14 cellular contexts compared by ENCODE assay signal in genomic region chr1:169060010-169060722, GRCh38. TPM values are rescaled to one million over a fixed set of nuclear protein-coding genes. Genes with fewer than 3 reads are reported as not detected.
DNase-seq lines count a peak whose midpoint lies in the region; ATAC-seq and TF ChIP-seq lines count a peak whose summit lies in the region.
"Had no signal": no experiment of that assay in that cellular context is flagged by ENCODE, and none has a peak within 500 bp of the region (broad histone marks: within the 10 kb centered on the region; RNA-seq: fewer than 3 reads in every experiment).

No MANE protein-coding gene starts in this region.

- H3K4me3 Mint-ChIP-seq in CD8-positive, alpha-beta T cell = no peak overlapping the region

- intact Hi-C loops in HCT116 (cut with micrococcal nuclease) (no loop called here), sciatic nerve (cut with DNase I) (no loop called here)
- intact Hi-C loops in CD8-positive, alpha-beta T cell (cut with DNase I, micrococcal nuclease) = no loop called here

- H3K4me2 ChIP-seq in HCT116 (ENCODE audit: low read length) = 0 out of 2 replicates have a peak overlapping the region, but pooled peaks have one; percentile 10

- BruUV-seq in HCT116 (replicated peaks; lab: Mats Ljungman, UMichigan) = no TSS peak

- no peak overlapping the region for H3K27ac Mint-ChIP-seq in CD8-positive, alpha-beta T cell

- no peak for TF ChIP-seq RAD21 in HCT116 (IDR thresholded peaks at IDR 0.05; ENCODE audit: low read depth)

- H3K9me3 Mint-ChIP-seq in CD8-positive, alpha-beta T cell = peaks cover 5% of the 10 kb centered on the region

- no peaks in the 10 kb centered on the region for H3K79me2 ChIP-seq in HCT116 (ENCODE audit: insufficient read depth, low read length)

- no peaks in the 10 kb centered on the region for H3K27me3 Mint-ChIP-seq in CD8-positive, alpha-beta T cell (ENCODE audit: low read depth)

- no peaks in the 10 kb centered on the region for H3K9me2 ChIP-seq in HCT116 (ENCODE audit: insufficient read depth)

- CTCF ChIA-PET in HCT116 (lab: Charles Lee) = no interaction called here
- CTCF ChIA-PET in CD8-positive, alpha-beta T cell (lab: Charles Lee) = interaction anchor here (0.8 kb wide), 1 partner anchor 12 kb away, joined by 3 read pairs; no protein-coding TSS in a partner anchor

- no peak for TF ChIP-seq CTCF in HCT116 (IDR thresholded peaks at IDR 0.05 in 2 of 3, conservative IDR thresholded peaks at IDR 0.05 in 1 of 3; ENCODE audit: borderline replicate concordance in 1 of 3, insufficient read depth in 1 of 3, low read depth in 2 of 3, low read length in 2 of 3)
- no peak for TF ChIP-seq CTCF in fibroblast of pulmonary artery (IDR thresholded peaks at IDR 0.05; ENCODE audit: low read length, missing control alignments)
- no peak for TF ChIP-seq CTCF in CD8-positive, alpha-beta T cell (IDR thresholded peaks at IDR 0.05)

- no peak for TF ChIP-seq POLR2A in HCT116 (IDR thresholded peaks at IDR 0.05; ENCODE audit: borderline replicate concordance, extremely low read depth, insufficient read depth, insufficient read length)

- peaks cover 0 to 13% of the 10 kb centered on the region in 2 experiments; a peak in 1 of 4 replicates for H3K4me1 ChIP-seq in HCT116 (ENCODE audit: control insufficient read depth in 1 of 2, insufficient read depth in 2 of 2, low read length in 2 of 2)
- no peaks in the 10 kb centered on the region for H3K4me1 ChIP-seq in CD8-positive, alpha-beta T cell (ENCODE audit: insufficient read depth, low read length)
- H3K4me1 ChIP-seq: SJCRH30 had no signal

- H3K27me3 ChIP-seq in HCT116 (ENCODE audit: insufficient read depth, low read length) = no peaks in the 10 kb centered on the region
- H3K27me3 ChIP-seq in CD8-positive, alpha-beta T cell (ENCODE audit: insufficient read depth, low read length) = no peaks in the 10 kb centered on the region
- H3K27me3 ChIP-seq: ovary, SJCRH30 had no signal

- no peaks in the 10 kb centered on the region for H3K4me1 Mint-ChIP-seq in CD8-positive, alpha-beta T cell (ENCODE audit: low read depth)

- ATAC-seq in HCT116 (no peak), sciatic nerve (peak; percentile 92), HG03571 (IDR thresholded peaks at IDR 0.05; ENCODE audit: unreplicated experiment) (no peak), HG03460 (IDR thresholded peaks at IDR 0.05; ENCODE audit: unreplicated experiment) (no peak)
- no peak for ATAC-seq in CD8-positive, alpha-beta T cell

- H3K36me3 Mint-ChIP-seq in CD8-positive, alpha-beta T cell = no peaks in the 10 kb centered on the region

- RAD21 ChIA-PET in HCT116 (lab: Charles Lee; ENCODE audit: low non-redundant PET in 1 of 2, low total read pairs in 2 of 2, uncharacterized antibody in 2 of 2, unreplicated experiment in 2 of 2) = no interaction called here

- H4K20me1 ChIP-seq in HCT116 (ENCODE audit: insufficient read depth) = no peaks in the 10 kb centered on the region

- no peak for DNase-seq in HCT116 (ENCODE audit: low read depth, low spot score)
- peak; percentile 38 for DNase-seq in OCI-M1 (lab: John Stamatoyannopoulos, UW)
- DNase-seq in fibroblast of pulmonary artery (ENCODE audit: low read depth) = peak; percentile 7
- DNase-seq in sciatic nerve (ENCODE audit: low spot score) = no peak
- DNase-seq in NCI-H1417 treated with DMSO at 0.1 percent for 48 hours (lab: John Stamatoyannopoulos, UW) = no peak
- DNase-seq in CD8-positive, alpha-beta T cell = no peak
- DNase-seq: cerebellar nuclear complex, foreskin fibroblast, IMR-90, NCI-H2171, ovary, SJCRH30 had no signal

- POLR2A ChIA-PET in HCT116 (lab: Charles Lee) = no interaction called here
- POLR2A ChIA-PET in CD8-positive, alpha-beta T cell (lab: Charles Lee) = no interaction called here

- H3K9me3 ChIP-seq in HCT116 (ENCODE audit: control insufficient read depth in 1 of 2, insufficient read depth in 1 of 2, low read depth in 1 of 2, low read length in 2 of 2) = no peaks in the 10 kb centered on the region
- no peaks in the 10 kb centered on the region for H3K9me3 ChIP-seq in CD8-positive, alpha-beta T cell (ENCODE audit: low read length)
- H3K9me3 ChIP-seq: ovary, SJCRH30 had no signal

- H3K4me3 ChIP-seq in HCT116 (replicated peaks in 1 of 2; ENCODE audit: low read depth in 1 of 2, low read length in 2 of 2) (no peak overlapping the region), fibroblast of pulmonary artery (replicated peaks; ENCODE audit: low read depth, low read length) (no peak overlapping the region)
- no peak overlapping the region for H3K4me3 ChIP-seq in CD8-positive, alpha-beta T cell (ENCODE audit: low read depth, low read length)
- H3K4me3 ChIP-seq: ovary, SJCRH30 had no signal

- no peaks in the 10 kb centered on the region for H3K36me3 ChIP-seq in HCT116 (ENCODE audit: control insufficient read depth in 1 of 2, insufficient read depth in 2 of 2, low read length in 2 of 2)
- H3K36me3 ChIP-seq in CD8-positive, alpha-beta T cell (ENCODE audit: insufficient read depth, low read length) = no peaks in the 10 kb centered on the region
- H3K36me3 ChIP-seq: ovary, SJCRH30 had no signal

- no peak overlapping the region for H3K9ac ChIP-seq in HCT116 (ENCODE audit: low read length)

- H2AFZ ChIP-seq in HCT116 (ENCODE audit: low read depth, low read length, poor library complexity, severe bottlenecking) = peak overlapping the region; percentile 42

- no peak overlapping the region for H3K27ac ChIP-seq in HCT116 (ENCODE audit: low read depth, low read length)
- H3K27ac ChIP-seq in CD8-positive, alpha-beta T cell (ENCODE audit: low read depth, low read length) = no peak overlapping the region
- H3K27ac ChIP-seq: ovary, SJCRH30 had no signal

TF ChIP-seq in HCT116, 20 proteins besides CTCF, POLR2A, EP300 and RAD21:
- TF ChIP-seq POLR2AphosphoS5 (IDR thresholded peaks at IDR 0.05; ENCODE audit: low read depth, low read length) (no peak), FOSL1 (IDR thresholded peaks at IDR 0.05; ENCODE audit: low read depth) (no peak), JUND (IDR thresholded peaks at IDR 0.05) (no peak), YY1 (IDR thresholded peaks at IDR 0.05; ENCODE audit: extremely low read depth, insufficient replicate concordance, low read depth, low read length) (no peak), EZH2 (IDR thresholded peaks at IDR 0.05) (no peak), ZBTB33 (IDR thresholded peaks at IDR 0.05; ENCODE audit: extremely low read depth, insufficient replicate concordance, low read length) (no peak), SP1 (IDR thresholded peaks at IDR 0.05; ENCODE audit: low read depth) (no peak), ELF1 (IDR thresholded peaks at IDR 0.05; ENCODE audit: borderline replicate concordance, low read depth) (no peak), ATF3 (IDR thresholded peaks at IDR 0.05) (no peak), EZH2phosphoT487 (IDR thresholded peaks at IDR 0.05; ENCODE audit: borderline replicate concordance) (no peak), TCF7L2 (IDR thresholded peaks at IDR 0.05; ENCODE audit: borderline replicate concordance, extremely low read depth, insufficient read depth, insufficient read length) (no peak), SIN3A (IDR thresholded peaks at IDR 0.05; ENCODE audit: low read depth) (no peak), ZNF274 (IDR thresholded peaks at IDR 0.05; ENCODE audit: low read depth, low read length) (no peak), REST (IDR thresholded peaks at IDR 0.05; ENCODE audit: low read depth) (no peak)

RNA-seq across cellular contexts. Expression of gene ATP1B1, which starts 46.3 kb away (rescaled TPM):
- 48.6 TPM for total RNA-seq in HCT116 (2021; ENCODE audit: unreplicated experiment)
- polyA plus RNA-seq in HCT116 (2012) = 27.1 and 29.1 TPM in 2 replicates
- total RNA-seq in sciatic nerve = 10.1 TPM
- 1 to 10 TPM; 2.6 to 3.0 TPM for total RNA-seq in CD8-positive, alpha-beta T cell

Comparison
In these comparisons a context has a peak if more than half of its experiments do, and no peak if none do; other contexts are left out.
1. DNase-seq: peak in OCI-M1 (single experiment) and fibroblast of pulmonary artery (single experiment); none in HCT116 (single experiment), sciatic nerve (single experiment), NCI-H1417 treated with DMSO at 0.1 percent for 48 hours (single experiment) and CD8-positive, alpha-beta T cell (0 of 7).